ENCODE assay signal across 1 cellular context in genomic region chr4:7785017-7785416, GRCh38.
TF ChIP-seq lines count a peak whose summit lies in the region.

No MANE protein-coding gene starts in this region.

TF ChIP-seq in SK-N-SH, 30 proteins besides CTCF, POLR2A, EP300 and RAD21 (continued from another document):
- TF ChIP-seq ELF1 (IDR thresholded peaks at IDR 0.05) (no peak), NRF1 (IDR thresholded peaks at IDR 0.05; ENCODE audit: low read depth, low read length) (no peak), CHD2 (IDR thresholded peaks at IDR 0.05; ENCODE audit: low read length, partially characterized antibody) (peak; percentile 80), NFIC (IDR thresholded peaks at IDR 0.05; ENCODE audit: borderline replicate concordance) (peak; percentile 61), FOXJ3 (CRISPR knock-in tag; IDR thresholded peaks at IDR 0.05) (peak; percentile 94), JUND (IDR thresholded peaks at IDR 0.05) (peak; percentile 47), RXRA (IDR thresholded peaks at IDR 0.05; ENCODE audit: borderline replicate concordance, low read depth) (no peak), YY1 (IDR thresholded peaks at IDR 0.05; ENCODE audit: low read depth) (no peak), POLR2AphosphoS5 (IDR thresholded peaks at IDR 0.05; ENCODE audit: low read depth, low read length) (no peak), SMC3 (IDR thresholded peaks at IDR 0.05; ENCODE audit: low read depth, low read length) (no peak; the same call in 1 of the 2 replicates), RFX5 (IDR thresholded peaks at IDR 0.05; ENCODE audit: low read length) (no peak), GATA2 (CRISPR knock-in tag; IDR thresholded peaks at IDR 0.05) (peak; percentile 97), IRF3 (IDR thresholded peaks at IDR 0.05; ENCODE audit: low read depth, low read length) (no peak), MXI1 (IDR thresholded peaks at IDR 0.05; ENCODE audit: low read depth, low read length) (peak; percentile 68; the same call in 1 of the 2 replicates), FOXM1 (IDR thresholded peaks at IDR 0.05; ENCODE audit: low read depth) (no peak), REST (IDR thresholded peaks at IDR 0.05; ENCODE audit: low read depth, low read length) (0 out of 2 replicates have a peak, but pooled peaks have one; percentile 29)
